Comparison of ENCODE assay signal across 15 cellular contexts in genomic region chr16:78227855-78228254, GRCh38.
DNase-seq lines count a peak whose midpoint lies in the region; ATAC-seq, FAIRE-seq and TF ChIP-seq lines count a peak whose summit lies in the region.
"Had no signal": no experiment of that assay in that cellular context is flagged by ENCODE, and none has a peak within 500 bp of the region (broad histone marks: within the 10 kb centered on the region; RNA-seq: fewer than 3 reads in every experiment).

No MANE protein-coding gene starts in this region.

- CTCF ChIA-PET in K562 (lab: Yijun Ruan, JAX; ENCODE audit: low intra/inter-chr PET ratio), result no interaction called here

- H3K27me3 ChIP-seq in K562 (ENCODE audit: control insufficient read depth in 2 of 2, insufficient read depth in 2 of 2, low read length in 2 of 2) (peaks cover 0 to 9% of the 10 kb centered on the region in 2 experiments; a peak in 4 of 5 replicates), GM23248 (replicated peaks; ENCODE audit: insufficient read depth) (no peaks in the 10 kb centered on the region), vagina (no peaks in the 10 kb centered on the region)

- TF ChIP-seq EP300 in K562 (IDR thresholded peaks at IDR 0.05; ENCODE audit: low read length), result no peak

- H3K4me1 Mint-ChIP-seq in neural crest cell, result peaks cover under 1% of the 10 kb centered on the region
- H3K4me1 Mint-ChIP-seq: activated naive CD8-positive, alpha-beta T cell treated with anti-CD3 and anti-CD28 coated beads, Interleukin-2, amount 10 ng/mL, durations not matched to agents 7 days and 5 days; naive thymus-derived CD4-positive, alpha-beta T cell had no signal

- no peaks in the 10 kb centered on the region; the same call in 1 of the 2 replicates for H4K20me1 ChIP-seq in K562 (replicated peaks; ENCODE audit: control insufficient read depth, insufficient read depth, low read length)
- no peaks in the 10 kb centered on the region for H4K20me1 ChIP-seq in GM23248 (ENCODE audit: insufficient read depth)

- TF ChIP-seq CTCF in K562 (IDR thresholded peaks at IDR 0.05 in 2 of 3, conservative IDR thresholded peaks at IDR 0.05 in 1 of 3; ENCODE audit: insufficient read depth in 2 of 3, low read depth in 1 of 3, low read length in 3 of 3), result peak; percentile 31 to 49 (median 42); a peak in 4 of 6 replicates
- TF ChIP-seq CTCF in neural crest cell (conservative IDR thresholded peaks at IDR 0.05), result peak; percentile 37
- no peak for TF ChIP-seq CTCF in vagina (IDR thresholded peaks at IDR 0.05)

- TF ChIP-seq POLR2A in K562 (conservative IDR thresholded peaks at IDR 0.05), result no peak
- TF ChIP-seq POLR2A in vagina (IDR thresholded peaks at IDR 0.05), result no peak

- no peaks in the 10 kb centered on the region for H3K36me3 Mint-ChIP-seq in neural crest cell (ENCODE audit: low read depth)
- H3K36me3 Mint-ChIP-seq: activated naive CD8-positive, alpha-beta T cell treated with anti-CD3 and anti-CD28 coated beads, Interleukin-2, amount 10 ng/mL, durations not matched to agents 7 days and 5 days had no signal

- intact Hi-C loops in K562 (cut with micrococcal nuclease), result no loop called here
- intact Hi-C loops in vagina (cut with DNase I), result no loop called here

- H3K27ac ChIP-seq in K562 (ENCODE audit: extremely low read depth, low read depth, low read length) (no peak overlapping the region), GM23248 (no peak overlapping the region), vagina (no peak overlapping the region)

- in situ Hi-C loops in K562 (cut with MboI), result no loop called here
- in situ Hi-C loops in GM23248 (cut with MboI), result no loop called here

- peaks cover 4% of the 10 kb centered on the region for H3K9me3 Mint-ChIP-seq in neural crest cell
- H3K9me3 Mint-ChIP-seq: activated naive CD8-positive, alpha-beta T cell treated with anti-CD3 and anti-CD28 coated beads, Interleukin-2, amount 10 ng/mL, durations not matched to agents 7 days and 5 days had no signal

- peak; percentile 34 to 39; a peak in 3 of 4 replicates for TF ChIP-seq RAD21 in K562 (CRISPR knock-in tag; conservative IDR thresholded peaks at IDR 0.05 in 1 of 2, IDR thresholded peaks at IDR 0.05 in 1 of 2)

- no peaks in the 10 kb centered on the region for H3K9me2 ChIP-seq in GM23248 (ENCODE audit: insufficient read depth)

- H3K9me3 ChIP-seq in K562 (replicated peaks; ENCODE audit: control insufficient read depth, insufficient read depth, low read depth, low read length) (no peaks in the 10 kb centered on the region), GM23248 (ENCODE audit: low read depth) (no peaks in the 10 kb centered on the region), vagina (no peaks in the 10 kb centered on the region)

- FAIRE-seq in K562 (lab: Jason Lieb, UNC), result peak; percentile 75
- FAIRE-seq: HTR-8/SVneo had no signal

- DNase-seq in DMS 273 (lab: John Stamatoyannopoulos, UW; ENCODE audit: unreplicated experiment) (peak; percentile 33), DMS 273 treated with DMSO at 0.1 percent for 48 hours (lab: John Stamatoyannopoulos, UW) (no peak), NCI-H146 (lab: John Stamatoyannopoulos, UW) (peak; percentile 36), K562 (ENCODE audit: extremely low read depth in 1 of 4, low spot score in 3 of 4) (peak in 2 of 4 experiments; percentile 17 to 21), neural crest cell (ENCODE audit: low read depth, low spot score) (no peak), GM23248 (no peak), vagina (ENCODE audit: extremely low spot score in 2 of 2) (no peak)
- DNase-seq: activated CD4-positive, alpha-beta T cell treated with anti-CD3 and anti-CD28 coated beads, Interleukin-2, amount 50 U/mL, for 1 hour; activated naive CD8-positive, alpha-beta T cell treated with anti-CD3 and anti-CD28 coated beads, Interleukin-2, amount 10 ng/mL, durations not matched to agents 7 days and 5 days; effector CD4-positive, alpha-beta T cell; naive thymus-derived CD4-positive, alpha-beta T cell; stimulated activated CD4-positive, alpha-beta T cell treated with anti-CD3 and anti-CD28 coated beads, Interleukin-2, amount 100 ng/mL, for 24 hours; substantia nigra had no signal

- POLR2A ChIA-PET in K562 (lab: Yijun Ruan, JAX), result no interaction called here

- WGBS in K562 (ENCODE audit: insufficient coverage, low coverage, missing lambda C conversion rate), result 0% methylated on average over 3 of the region's 3 CpGs
- 60 to 77% methylated on average over 3 of the region's 3 CpGs for WGBS in GM23248 (ENCODE audit: low coverage in 1 of 2, low lambda C conversion rate in 2 of 2, missing lambda C conversion rate in 2 of 2), 2 experiments

- ATAC-seq in K562, result peak; percentile 61; the same call in 2 of the 3 replicates
- ATAC-seq in HG03354 (IDR thresholded peaks at IDR 0.05; ENCODE audit: poor library complexity, severe bottlenecking, unreplicated experiment), result no peak
- ATAC-seq: naive thymus-derived CD4-positive, alpha-beta T cell had no signal

- H3K27ac Mint-ChIP-seq in neural crest cell (ENCODE audit: unreplicated experiment), result no peak overlapping the region
- H3K27ac Mint-ChIP-seq: activated naive CD8-positive, alpha-beta T cell treated with anti-CD3 and anti-CD28 coated beads, Interleukin-2, amount 10 ng/mL, durations not matched to agents 7 days and 5 days had no signal

- no peaks in the 10 kb centered on the region for H3K36me3 ChIP-seq in K562 (ENCODE audit: control insufficient read depth, insufficient read depth, low read length)
- H3K36me3 ChIP-seq in GM23248 (ENCODE audit: low read depth), result no peaks in the 10 kb centered on the region
- H3K36me3 ChIP-seq in vagina, result no peaks in the 10 kb centered on the region

- H3K4me3 ChIP-seq in K562, result no peak overlapping the region
- no peak overlapping the region for H3K4me3 ChIP-seq in GM23248
- H3K4me3 ChIP-seq in vagina, result no peak overlapping the region

- H3K9ac ChIP-seq in K562 (ENCODE audit: insufficient read depth in 1 of 2, low read depth in 2 of 2, low read length in 2 of 2), result no peak overlapping the region
- no peak overlapping the region for H3K9ac ChIP-seq in GM23248

- BruUV-seq in K562 (replicated peaks; lab: Mats Ljungman, UMichigan), result no TSS peak

- no peak overlapping the region for H2AFZ ChIP-seq in K562 (ENCODE audit: low read depth, low read length)
- H2AFZ ChIP-seq in GM23248, result no peak overlapping the region

- H3K4me2 ChIP-seq in K562 (ENCODE audit: insufficient read depth, low read length), result no peak overlapping the region
- H3K4me2 ChIP-seq in GM23248 (ENCODE audit: unreplicated experiment), result no peak overlapping the region

- no peaks in the 10 kb centered on the region for H3K27me3 Mint-ChIP-seq in neural crest cell (ENCODE audit: low read depth)
- H3K27me3 Mint-ChIP-seq: activated naive CD8-positive, alpha-beta T cell treated with anti-CD3 and anti-CD28 coated beads, Interleukin-2, amount 10 ng/mL, durations not matched to agents 7 days and 5 days; naive thymus-derived CD4-positive, alpha-beta T cell had no signal

- H3K79me2 ChIP-seq in K562 (ENCODE audit: control insufficient read depth, insufficient read depth, low read length) (no peaks in the 10 kb centered on the region), GM23248 (ENCODE audit: insufficient read depth) (no peaks in the 10 kb centered on the region)

- H3K9me1 ChIP-seq in K562 (ENCODE audit: control insufficient read depth, insufficient read depth, low read length), result no peaks in the 10 kb centered on the region

- no peak overlapping the region for H3K4me3 Mint-ChIP-seq in neural crest cell
- H3K4me3 Mint-ChIP-seq: activated naive CD8-positive, alpha-beta T cell treated with anti-CD3 and anti-CD28 coated beads, Interleukin-2, amount 10 ng/mL, durations not matched to agents 7 days and 5 days; naive thymus-derived CD4-positive, alpha-beta T cell had no signal

- no peaks in the 10 kb centered on the region for H3K4me1 ChIP-seq in K562 (replicated peaks in 1 of 2; ENCODE audit: control insufficient read depth in 2 of 2, insufficient read depth in 2 of 2, low read length in 2 of 2)
- no peaks in the 10 kb centered on the region for H3K4me1 ChIP-seq in GM23248 (ENCODE audit: insufficient read depth)
- H3K4me1 ChIP-seq in vagina, result peaks cover 13% of the 10 kb centered on the region

- no peaks in the 10 kb centered on the region for H3F3A ChIP-seq in GM23248 (ENCODE audit: insufficient read depth)

TF ChIP-seq in K562, 482 proteins besides CTCF, POLR2A, EP300 and RAD21 (continues in another document):
- TF ChIP-seq ZSCAN29 (IDR thresholded peaks at IDR 0.05) (no peak), PTRF (tag; IDR thresholded peaks at IDR 0.05) (no peak), TRIM28 (IDR thresholded peaks at IDR 0.05) (no peak), SPI1 (IDR thresholded peaks at IDR 0.05; ENCODE audit: borderline replicate concordance, low read depth, low read length) (no peak), CHAMP1 (IDR thresholded peaks at IDR 0.05) (no peak), KLF13 (tag; IDR thresholded peaks at IDR 0.05; ENCODE audit: borderline replicate concordance, low read depth) (no peak), TEAD1 (CRISPR knock-in tag; IDR thresholded peaks at IDR 0.05) (no peak), C11orf30 (IDR thresholded peaks at IDR 0.05; ENCODE audit: low read depth) (no peak), SMARCE1 (IDR thresholded peaks at IDR 0.05) (no peak)

Comparison
In these comparisons a context has a peak if more than half of its experiments do, and no peak if none do; other contexts are left out.
1. DNase-seq: peak in DMS 273 (single experiment) and NCI-H146 (single experiment); none in DMS 273 treated with DMSO at 0.1 percent for 48 hours (single experiment), neural crest cell (single experiment), GM23248 (single experiment) and vagina (0 of 2).
2. CTCF ChIP-seq: peak in K562 (3 of 3) and neural crest cell (single experiment); none in vagina (0 of 3).